Comparison of ENCODE assay signal across 18 cellular contexts in the genomic region with DNA sequence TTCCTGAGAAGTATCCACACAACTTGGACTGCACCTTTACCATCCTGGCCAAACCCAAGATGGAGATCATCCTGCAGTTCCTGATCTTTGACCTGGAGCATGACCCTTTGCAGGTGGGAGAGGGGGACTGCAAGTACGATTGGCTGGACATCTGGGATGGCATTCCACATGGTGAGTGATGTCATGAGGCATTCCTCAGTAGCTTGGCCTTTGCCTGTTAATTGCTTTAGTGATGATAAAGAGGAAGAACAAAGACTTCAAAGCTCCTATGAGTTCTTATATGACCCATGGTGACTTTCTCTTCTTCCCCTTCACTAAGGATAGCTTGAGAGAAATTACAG. TPM values are rescaled to one million over a fixed set of nuclear protein-coding genes. Genes with fewer than 3 reads are reported as not detected.
DNase-seq lines count a peak whose midpoint lies in the region; ATAC-seq, FAIRE-seq and TF ChIP-seq lines count a peak whose summit lies in the region.
"Had no signal": no experiment of that assay in that cellular context is flagged by ENCODE, and none has a peak within 500 bp of the region (broad histone marks: within the 10 kb centered on the region; RNA-seq: fewer than 3 reads in every experiment).

No MANE protein-coding gene starts in this region.

- H3K36me3 Mint-ChIP-seq in neural crest cell (ENCODE audit: low read depth) = peaks cover 34% of the 10 kb centered on the region
- H3K36me3 Mint-ChIP-seq: activated CD4-positive, alpha-beta memory T cell treated with anti-CD3 and anti-CD28 coated beads for 36 hours; natural killer cell had no signal

- no TSS peak for BruUV-seq in HepG2 (replicated peaks; lab: Mats Ljungman, UMichigan)

- H3K4me2 ChIP-seq in OCI-LY3 (ENCODE audit: low read length) (peak overlapping the region; percentile 68), HepG2 (ENCODE audit: low read depth, low read length) (no peak overlapping the region)

- no peak for FAIRE-seq in HepG2 (lab: Jason Lieb, UNC)

- peak overlapping the region; percentile 52 for H3K27ac ChIP-seq in OCI-LY3 (ENCODE audit: low read length)
- peak overlapping the region; percentile 87 to 98 (median 93) for H3K27ac ChIP-seq in esophagus muscularis mucosa (replicated peaks in 1 of 4)
- H3K27ac ChIP-seq in HepG2 (ENCODE audit: extremely low read length, insufficient read depth, low read length) = no peak overlapping the region
- H3K27ac ChIP-seq: body of pancreas had no signal

- peak overlapping the region; percentile 77 for H3K4me3 Mint-ChIP-seq in neural crest cell
- H3K4me3 Mint-ChIP-seq: activated CD4-positive, alpha-beta memory T cell treated with anti-CD3 and anti-CD28 coated beads for 36 hours; activated naive CD8-positive, alpha-beta T cell treated with anti-CD3 and anti-CD28 coated beads, Interleukin-2, amount 10 ng/mL, durations not matched to agents 7 days and 5 days; effector memory CD8-positive, alpha-beta T cell; natural killer cell had no signal

- H2AFZ ChIP-seq in OCI-LY3 (ENCODE audit: low read depth, low read length) (no peak overlapping the region), HepG2 (ENCODE audit: low read length) (no peak overlapping the region)

- WGBS in esophagus muscularis mucosa = 36% methylated on average over 1 of the region's 1 CpG
- 0% methylated on average over 1 of the region's 1 CpG for WGBS in HepG2 (ENCODE audit: low lambda C conversion rate)

- in situ Hi-C loops in HepG2 (cut with HindIII; ENCODE audit: extremely low pct_ligation_motif_present, low pct_unique_long_range_greater_than_20kb) = no loop called here

- DNase-seq in CD1c-positive myeloid dendritic cell (ENCODE audit: extremely low spot score) (peak; percentile 43), esophagus muscularis mucosa (ENCODE audit: extremely low spot score) (no peak), neural crest cell (ENCODE audit: low read depth, low spot score) (no peak), HepG2 (ENCODE audit: low spot score) (no peak), SKM-1 (lab: John Stamatoyannopoulos, UW; ENCODE audit: unreplicated experiment) (no peak)
- DNase-seq: ACHN; activated CD4-positive, alpha-beta memory T cell treated with anti-CD3 and anti-CD28 coated beads for 36 hours; activated CD4-positive, CD25-positive, alpha-beta regulatory T cell; activated naive CD8-positive, alpha-beta T cell treated with anti-CD3 and anti-CD28 coated beads, Interleukin-2, amount 10 ng/mL, durations not matched to agents 7 days and 5 days; body of pancreas; C1 segment of cervical spinal cord; effector memory CD8-positive, alpha-beta T cell; mesenchymal stem cell; natural killer cell; NCI-H526 had no signal

- intact Hi-C loops in esophagus muscularis mucosa (cut with DNase I) (no loop called here), HepG2 (cut with micrococcal nuclease; ENCODE audit: unreplicated experiment) (no loop called here)

- ATAC-seq in activated CD4-positive, CD25-positive, alpha-beta regulatory T cell treated with anti-CD3 and anti-CD28 coated beads, Interleukin-2, amount 50 U/mL, for 24 hours = no peak
- ATAC-seq in HepG2 = no peak
- no peak for ATAC-seq in HG02642 (IDR thresholded peaks at IDR 0.05; ENCODE audit: poor library complexity, unreplicated experiment)
- ATAC-seq: body of pancreas; effector memory CD8-positive, alpha-beta T cell; natural killer cell had no signal

- CTCF ChIA-PET in HepG2 (lab: Yijun Ruan, JAX; ENCODE audit: low intra/inter-chr PET ratio, low total read pairs) = no interaction called here

- peak overlapping the region; percentile 6; the same call in 1 of the 2 replicates for H3K9ac ChIP-seq in OCI-LY3 (ENCODE audit: low read length)
- no peak overlapping the region for H3K9ac ChIP-seq in HepG2 (ENCODE audit: insufficient read depth, low read depth, low read length)

- TF ChIP-seq EP300 in esophagus muscularis mucosa (IDR thresholded peaks at IDR 0.05) (no peak), HepG2 (IDR thresholded peaks at IDR 0.05; ENCODE audit: low read depth in 2 of 2, low read length in 2 of 2) (no peak), HepG2 (CRISPR knock-in tag; IDR thresholded peaks at IDR 0.05; ENCODE audit: borderline replicate concordance) (no peak)

- H3K9me3 ChIP-seq in OCI-LY3 (ENCODE audit: insufficient read depth, low read length) = no peaks in the 10 kb centered on the region
- no peaks in the 10 kb centered on the region for H3K9me3 ChIP-seq in esophagus muscularis mucosa
- H3K9me3 ChIP-seq in HepG2 (ENCODE audit: low read length) = no peaks in the 10 kb centered on the region
- H3K9me3 ChIP-seq: body of pancreas had no signal

- TF ChIP-seq CTCF in OCI-LY3 (IDR thresholded peaks at IDR 0.05; ENCODE audit: low read depth, low read length) (no peak), esophagus muscularis mucosa (IDR thresholded peaks at IDR 0.05) (no peak), neural crest cell (conservative IDR thresholded peaks at IDR 0.05) (no peak), HepG2 (CRISPR knock-in tag; IDR thresholded peaks at IDR 0.05) (no peak)

- H3K9me3 Mint-ChIP-seq in neural crest cell = no peaks in the 10 kb centered on the region
- H3K9me3 Mint-ChIP-seq: activated CD4-positive, alpha-beta memory T cell treated with anti-CD3 and anti-CD28 coated beads for 36 hours; activated naive CD8-positive, alpha-beta T cell treated with anti-CD3 and anti-CD28 coated beads, Interleukin-2, amount 10 ng/mL, durations not matched to agents 7 days and 5 days; effector memory CD8-positive, alpha-beta T cell; natural killer cell had no signal

- H3K27ac Mint-ChIP-seq in neural crest cell (ENCODE audit: unreplicated experiment) = peak overlapping the region; percentile 95
- H3K27ac Mint-ChIP-seq: activated CD4-positive, alpha-beta memory T cell treated with anti-CD3 and anti-CD28 coated beads for 36 hours; activated naive CD8-positive, alpha-beta T cell treated with anti-CD3 and anti-CD28 coated beads, Interleukin-2, amount 10 ng/mL, durations not matched to agents 7 days and 5 days; effector memory CD8-positive, alpha-beta T cell; natural killer cell had no signal

- TF ChIP-seq POLR2A in esophagus muscularis mucosa (IDR thresholded peaks at IDR 0.05; ENCODE audit: low read depth) (no peak), HepG2 (IDR thresholded peaks at IDR 0.05; ENCODE audit: insufficient read depth in 1 of 2, low read depth in 2 of 2, low read length in 2 of 2) (no peak)

- peaks cover 7% of the 10 kb centered on the region; the same call in 1 of the 2 replicates for H3K27me3 ChIP-seq in OCI-LY3 (ENCODE audit: low read depth, low read length)
- H3K27me3 ChIP-seq in esophagus muscularis mucosa = no peaks in the 10 kb centered on the region
- no peaks in the 10 kb centered on the region for H3K27me3 ChIP-seq in HepG2 (ENCODE audit: control insufficient read depth in 1 of 2, insufficient read depth in 2 of 2, low read length in 2 of 2)
- H3K27me3 ChIP-seq: body of pancreas had no signal

- H3K4me3 ChIP-seq in OCI-LY3 (ENCODE audit: low read length) (peak overlapping the region; percentile 42), esophagus muscularis mucosa (no peak overlapping the region), HepG2 (replicated peaks in 1 of 3; ENCODE audit: insufficient read depth in 1 of 3, low read depth in 2 of 3, low read length in 3 of 3) (no peak overlapping the region)
- H3K4me3 ChIP-seq: body of pancreas had no signal

- H3K36me3 ChIP-seq in OCI-LY3 (replicated peaks; ENCODE audit: low read depth, low read length) (no peaks in the 10 kb centered on the region), esophagus muscularis mucosa (peaks cover 19 to 70% (median 51%) of the 10 kb centered on the region in 4 donors), HepG2 (replicated peaks in 1 of 2; ENCODE audit: control insufficient read depth in 1 of 2, insufficient read depth in 2 of 2, low read length in 2 of 2) (no peaks in the 10 kb centered on the region)

- peaks cover 4% of the 10 kb centered on the region for H3K27me3 Mint-ChIP-seq in neural crest cell (ENCODE audit: low read depth)

- no peak for TF ChIP-seq RAD21 in HepG2 (CRISPR knock-in tag; IDR thresholded peaks at IDR 0.05)

- H3K4me1 ChIP-seq in OCI-LY3 (ENCODE audit: low read length) (peaks cover 32% of the 10 kb centered on the region), esophagus muscularis mucosa (peaks cover 5 to 100% (median 100%) of the 10 kb centered on the region in 4 donors), HepG2 (ENCODE audit: insufficient read depth, low read length) (peaks cover 39% of the 10 kb centered on the region)
- H3K4me1 ChIP-seq: body of pancreas had no signal

- peaks cover 86% of the 10 kb centered on the region for H3K4me1 Mint-ChIP-seq in neural crest cell
- H3K4me1 Mint-ChIP-seq: activated naive CD8-positive, alpha-beta T cell treated with anti-CD3 and anti-CD28 coated beads, Interleukin-2, amount 10 ng/mL, durations not matched to agents 7 days and 5 days; natural killer cell had no signal

- POLR2A ChIA-PET in HepG2 (lab: Yijun Ruan, JAX) = no interaction called here

- H4K20me1 ChIP-seq in OCI-LY3 (ENCODE audit: insufficient read depth, low read length) (no peaks in the 10 kb centered on the region), HepG2 (ENCODE audit: insufficient read depth, low read length) (no peaks in the 10 kb centered on the region)

- H3K79me2 ChIP-seq in OCI-LY3 (ENCODE audit: low read length) = no peaks in the 10 kb centered on the region
- no peaks in the 10 kb centered on the region for H3K79me2 ChIP-seq in HepG2 (ENCODE audit: insufficient read depth, low read length)

RNA-seq across cellular contexts. Expression of a gene that starts 40.2 kb away (rescaled TPM):
- total RNA-seq in esophagus muscularis mucosa (100 to 1,000 TPM; 195 to 440 (median 314) TPM), neural crest cell (90.3 and 93.5 TPM in 2 replicates), HepG2 (2016; rRNA removed; fragmentation: Illumina TruSeq; extraction: Trizol) (0.60 and 1.4 TPM in 2 replicates)
- under 0.01 and 0.20 TPM in 2 replicates for total RNA-seq in HepG2 (2016; cell fraction: cytosol; rRNA removed; fragmentation: Illumina TruSeq; extraction: Trizol; ENCODE audit: low read depth)
- total RNA-seq in HepG2 (2016; cell fraction: insoluble cytoplasmic fraction; rRNA removed; fragmentation: Illumina TruSeq; extraction: Trizol) = 0.79 and 0.93 TPM in 2 replicates
- total RNA-seq in HepG2 (2016; cell fraction: membrane; rRNA removed; fragmentation: Illumina TruSeq; extraction: Trizol) = 0.22 and 0.41 TPM in 2 replicates
- total RNA-seq in HepG2 (2016; cell fraction: nucleus; rRNA removed; fragmentation: Illumina TruSeq; extraction: Trizol) = 1.4 and 2.4 TPM in 2 replicates
- polyA plus RNA-seq in HepG2 (2011; rRNA removed) = 0.65 and 1.4 TPM in 2 replicates
- polyA plus RNA-seq in HepG2 (2011; cell fraction: cytosol; rRNA removed) = 0.32 and 0.37 TPM in 2 replicates
- polyA plus RNA-seq in HepG2 (2011; cell fraction: nucleus; rRNA removed) = 0.51 and 0.66 TPM in 2 replicates
- polyA plus RNA-seq in HepG2 (2012) = 0.54 and 3.3 TPM in 2 replicates
- 0.12 and 0.16 TPM in 2 replicates for polyA plus RNA-seq in HepG2 (2016; cell fraction: cytosol; fragmentation: Illumina TruSeq; extraction: Trizol; ENCODE audit: low read depth)
- polyA plus RNA-seq in HepG2 (2016; cell fraction: insoluble cytoplasmic fraction; fragmentation: Illumina TruSeq; extraction: Trizol; ENCODE audit: low read depth) = 0.26 and 0.34 TPM in 2 replicates
- polyA plus RNA-seq in HepG2 (2016; cell fraction: membrane; fragmentation: Illumina TruSeq; extraction: Trizol; ENCODE audit: low read depth) = 0.09 and 0.37 TPM in 2 replicates
- polyA plus RNA-seq in HepG2 (2016; cell fraction: nucleus; fragmentation: Illumina TruSeq; extraction: Trizol; ENCODE audit: insufficient read depth, low read depth) = 1.9 and 2.1 TPM in 2 replicates
- 1.3 and 6.5 TPM in 2 replicates for polyA minus RNA-seq in HepG2 (2011; rRNA and poly(A)+ RNA removed; ENCODE audit: low replicate concordance)
- polyA minus RNA-seq in HepG2 (2011; cell fraction: cytosol; rRNA and poly(A)+ RNA removed) = 0.49 and 0.88 TPM in 2 replicates
- polyA minus RNA-seq in HepG2 (2011; cell fraction: nucleus; rRNA and poly(A)+ RNA removed) = 1.4 and 1.7 TPM in 2 replicates

Comparison
In these comparisons a context has a peak if more than half of its experiments do, and no peak if none do; other contexts are left out.
1. RNA of a gene that starts 40.2 kb away (total RNA-seq): 195 to 440 TPM in esophagus muscularis mucosa and 90.3 to 93.5 TPM in neural crest cell; under 0.01 to 2.4 TPM in HepG2; every median in the first group is over 10 times any median in the second.